In the genomic region with DNA sequence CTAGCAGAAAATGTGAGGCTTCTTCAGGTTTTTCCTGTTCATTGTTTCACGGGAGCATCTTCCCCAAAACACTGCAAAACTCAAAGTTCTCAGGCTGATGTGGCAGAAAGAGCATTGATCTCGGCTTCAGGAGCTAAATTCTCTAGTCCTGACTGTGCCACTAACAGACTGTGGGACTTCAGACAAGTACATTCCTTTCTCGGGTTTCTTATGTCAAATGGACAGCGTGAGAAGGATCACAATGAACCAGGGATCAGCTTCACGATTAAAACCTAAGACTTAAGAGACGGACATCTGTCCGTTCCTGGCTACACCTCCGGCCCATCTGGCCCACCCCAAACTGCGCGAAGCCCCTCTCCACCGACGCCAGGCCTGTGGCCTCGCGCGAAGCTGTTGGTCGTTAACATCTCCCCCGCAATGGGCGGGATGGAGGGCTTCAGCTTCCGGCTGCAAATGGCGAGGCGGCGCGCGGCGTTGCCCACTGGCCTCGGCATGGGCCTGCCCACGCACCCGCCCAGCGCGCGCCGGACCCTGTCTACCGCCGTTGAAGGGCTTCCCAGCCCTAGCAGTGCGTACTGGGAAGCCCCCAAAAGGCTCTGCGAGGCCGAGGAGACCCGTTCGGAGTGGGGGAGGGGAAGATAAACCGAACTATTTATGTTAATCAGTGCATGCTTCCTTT, we compare ENCODE assay signal across 8 cellular contexts. TPM values are rescaled to one million over a fixed set of nuclear protein-coding genes. Genes with fewer than 3 reads are reported as not detected.
DNase-seq lines count a peak whose midpoint lies in the region; ATAC-seq and TF ChIP-seq lines count a peak whose summit lies in the region.

No MANE protein-coding gene starts in this region.

- no peaks in the 10 kb centered on the region for H3K27me3 ChIP-seq in sigmoid colon

- peak in 1 of 2 donors; percentile 23 for TF ChIP-seq POLR2A in sigmoid colon (IDR thresholded peaks at IDR 0.05)

- intact Hi-C loops in sigmoid colon (cut with DNase I) = loop anchor here (2.0 to 5.0 kb wide), 5 partner anchors 73 to 553 kb away; partner anchors contain the start of genes CCAR1, SLC25A16, STOX1 and VPS26A

- H3K4me3 ChIP-seq in sigmoid colon = peak overlapping the region; percentile 75 to 91 (median 88)

- H3K9me3 ChIP-seq in sigmoid colon = no peaks in the 10 kb centered on the region

- H3K4me3 Mint-ChIP-seq in activated naive CD8-positive, alpha-beta T cell treated with anti-CD3 and anti-CD28 coated beads, Interleukin-2, amount 10 ng/mL, durations not matched to agents 7 days and 5 days = peak overlapping the region; percentile 91

- H3K27ac ChIP-seq in sigmoid colon = peak overlapping the region; percentile 94 to 99 (median 98)

- no peaks in the 10 kb centered on the region for H3K36me3 ChIP-seq in sigmoid colon

- peaks cover 0 to 26% (median 23%) of the 10 kb centered on the region in 4 donors for H3K4me1 ChIP-seq in sigmoid colon

- H3K27ac Mint-ChIP-seq in activated naive CD8-positive, alpha-beta T cell treated with anti-CD3 and anti-CD28 coated beads, Interleukin-2, amount 10 ng/mL, durations not matched to agents 7 days and 5 days = peak overlapping the region; percentile 98

- peaks cover 24% of the 10 kb centered on the region for H3K4me1 Mint-ChIP-seq in activated naive CD8-positive, alpha-beta T cell treated with anti-CD3 and anti-CD28 coated beads, Interleukin-2, amount 10 ng/mL, durations not matched to agents 7 days and 5 days

- H3K9me3 Mint-ChIP-seq in activated naive CD8-positive, alpha-beta T cell treated with anti-CD3 and anti-CD28 coated beads, Interleukin-2, amount 10 ng/mL, durations not matched to agents 7 days and 5 days = no peaks in the 10 kb centered on the region

- H3K36me3 Mint-ChIP-seq in activated naive CD8-positive, alpha-beta T cell treated with anti-CD3 and anti-CD28 coated beads, Interleukin-2, amount 10 ng/mL, durations not matched to agents 7 days and 5 days = peaks cover 12% of the 10 kb centered on the region

- 4 to 6% methylated on average over 40 of the region's 40 CpGs for WGBS in sigmoid colon, 2 donors

- TF ChIP-seq EP300 in sigmoid colon (IDR thresholded peaks at IDR 0.05) = peak in 1 of 4 donors; percentile 48

- ATAC-seq in GM21515 (IDR thresholded peaks at IDR 0.05; ENCODE audit: unreplicated experiment) (peak; percentile 43), HG03108 (IDR thresholded peaks at IDR 0.05; ENCODE audit: unreplicated experiment) (no peak)
- ATAC-seq in activated naive CD8-positive, alpha-beta T cell treated with anti-CD3 and anti-CD28 coated beads, Interleukin-2, amount 10 ng/mL, durations not matched to agents 7 days and 5 days (ENCODE audit: low read depth) = peak; percentile 59

- DNase-seq in EH (ENCODE audit: low read depth) (peak; percentile 84), KG1 (lab: John Stamatoyannopoulos, UW) (peak; percentile 92), hippocampal formation (lab: John Stamatoyannopoulos, UW) (peak; percentile 70 to 85), sigmoid colon (no peak), NCI-H2029 (lab: John Stamatoyannopoulos, UW) (no peak)
- peak; percentile 86 for DNase-seq in activated naive CD8-positive, alpha-beta T cell treated with anti-CD3 and anti-CD28 coated beads, Interleukin-2, amount 10 ng/mL, durations not matched to agents 7 days and 5 days

- POLR2A ChIA-PET in activated naive CD8-positive, alpha-beta T cell treated with anti-CD3 and anti-CD28 coated beads, Interleukin-2, amount 10 ng/mL, durations not matched to agents 7 days and 5 days (lab: Charles Lee) = interaction anchor here (0.5 to 2.9 kb wide), 18 partner anchors 11 to 1505 kb away, joined by 3 to 23 read pairs (median 3); partner anchors contain the start of genes DDX21, HNRNPH3, STOX1 and TET1

- H3K27me3 Mint-ChIP-seq in activated naive CD8-positive, alpha-beta T cell treated with anti-CD3 and anti-CD28 coated beads, Interleukin-2, amount 10 ng/mL, durations not matched to agents 7 days and 5 days = no peaks in the 10 kb centered on the region

- TF ChIP-seq CTCF in sigmoid colon (IDR thresholded peaks at IDR 0.05) = no peak

RNA-seq across cellular contexts. Expression of gene DDX50, which starts 0.5 kb away (rescaled TPM):
- total RNA-seq in activated naive CD8-positive, alpha-beta T cell treated with anti-CD3 and anti-CD28 coated beads, Interleukin-2, amount 10 ng/mL, durations not matched to agents 7 days and 5 days = 10 to 100 TPM; 49.3 to 51.4 TPM
- 10 to 100 TPM; 39.1 to 64.3 (median 51.6) TPM for total RNA-seq in sigmoid colon
- 10 to 100 TPM; 13.6 to 23.4 (median 21.0) TPM for polyA plus RNA-seq in sigmoid colon

RNA-seq across cellular contexts. Expression of gene DDX21, which starts 55.4 kb away (rescaled TPM):
- 10 to 100 TPM; 63.8 to 65.1 TPM for total RNA-seq in activated naive CD8-positive, alpha-beta T cell treated with anti-CD3 and anti-CD28 coated beads, Interleukin-2, amount 10 ng/mL, durations not matched to agents 7 days and 5 days
- total RNA-seq in sigmoid colon = 10 to 100 TPM; 24.6 to 64.9 (median 29.5) TPM
- polyA plus RNA-seq in sigmoid colon = 10 to 100 TPM; 16.8 to 37.1 (median 16.9) TPM

Comparison
In these comparisons a context has a peak if more than half of its experiments do, and no peak if none do; other contexts are left out.
1. DNase-seq: peak in EH (single experiment), KG1 (single experiment), activated naive CD8-positive, alpha-beta T cell treated with anti-CD3 and anti-CD28 coated beads, Interleukin-2, amount 10 ng/mL, durations not matched to agents 7 days and 5 days (single experiment) and hippocampal formation (2 of 2); none in sigmoid colon (single experiment) and NCI-H2029 (single experiment).